8 cellular contexts compared by ENCODE assay signal in the genomic region with DNA sequence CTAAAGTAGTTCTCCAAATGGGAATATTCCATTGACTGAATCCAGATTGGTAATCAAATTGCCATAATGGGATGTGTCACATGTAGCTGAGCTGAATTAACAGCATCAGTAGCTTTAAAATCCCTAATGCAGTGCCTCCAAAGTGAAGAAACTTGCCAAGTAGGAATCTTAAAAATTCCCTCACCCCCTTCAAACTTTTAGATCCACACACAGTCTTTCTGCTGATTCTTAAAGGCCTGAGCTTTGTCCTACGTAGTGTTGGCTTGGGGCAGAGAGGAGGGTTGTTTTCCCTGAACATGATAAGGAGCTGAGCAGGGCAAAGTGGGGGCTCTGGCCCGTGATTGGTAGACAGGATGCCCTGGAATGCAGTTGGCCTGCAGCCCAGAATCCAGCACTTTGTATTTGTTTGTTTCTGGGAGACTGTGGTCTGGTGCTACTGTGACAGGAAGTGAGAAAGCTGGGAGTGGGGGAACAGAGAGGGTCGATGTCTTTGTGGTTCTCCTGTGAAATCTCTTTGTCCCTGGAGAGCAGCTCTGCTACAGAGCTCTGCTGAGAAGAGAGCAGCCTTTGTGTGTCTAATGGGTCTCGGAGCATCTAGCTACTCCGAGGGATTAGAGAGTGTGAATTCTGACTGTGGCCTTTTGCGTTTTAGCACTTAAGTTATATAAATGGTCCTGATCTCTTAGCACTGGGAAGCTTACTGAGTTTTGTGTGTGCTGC. TPM values are rescaled to one million over a fixed set of nuclear protein-coding genes. Genes with fewer than 3 reads are reported as not detected.
DNase-seq lines count a peak whose midpoint lies in the region; ATAC-seq and TF ChIP-seq lines count a peak whose summit lies in the region.

No MANE protein-coding gene starts in this region.

- H3K4me3 ChIP-seq in PC-3 (ENCODE audit: low read length) (peak overlapping the region; percentile 60), mesendoderm (ENCODE audit: low read length) (no peak overlapping the region), upper lobe of right lung (peak overlapping the region; percentile 14)

- peaks cover 18% of the 10 kb centered on the region for H3F3A ChIP-seq in PC-3 (ENCODE audit: low read length, unreplicated experiment)

- H3K4me3 Mint-ChIP-seq in endothelial cell (ENCODE audit: unreplicated experiment), result peak overlapping the region; percentile 77

- H2BK5ac ChIP-seq in mesendoderm (ENCODE audit: low read length), result peak overlapping the region; percentile 52

- ATAC-seq in PC-3 (peak; percentile 80), upper lobe of right lung (peak; percentile 90), GM21528 (IDR thresholded peaks at IDR 0.05; ENCODE audit: low FRiP score, unreplicated experiment) (no peak)

- no peak overlapping the region for H3K23ac ChIP-seq in mesendoderm (ENCODE audit: low read length)

- no peaks in the 10 kb centered on the region for H3K9me3 Mint-ChIP-seq in endothelial cell (ENCODE audit: unreplicated experiment)

- peaks cover 18% of the 10 kb centered on the region; the same call in 1 of the 2 replicates for H4K20me1 ChIP-seq in PC-3 (ENCODE audit: low read length)

- no peak overlapping the region for H2AFZ ChIP-seq in PC-3 (ENCODE audit: low read length)

- H3K27ac ChIP-seq in PC-3 (ENCODE audit: low read length) (peak overlapping the region; percentile 96), mesendoderm (ENCODE audit: low read depth, low read length) (peak overlapping the region; percentile 92), upper lobe of right lung (peak overlapping the region; percentile 89)

- TF ChIP-seq CTCF in PC-3 (conservative IDR thresholded peaks at IDR 0.05; ENCODE audit: low read depth, low read length) (no peak), endothelial cell (IDR thresholded peaks at IDR 0.05; ENCODE audit: unreplicated experiment) (no peak), upper lobe of right lung (IDR thresholded peaks at IDR 0.05) (no peak)

- POLR2A ChIA-PET in PC-3 (lab: Charles Lee; ENCODE audit: unreplicated experiment), result interaction anchor here (0.5 to 1.9 kb wide), 5 partner anchors 14 to 57 kb away, joined by 3 to 39 read pairs (median 8); a partner anchor contains a TSS

- BruUV-seq in PC-3 (replicated peaks; lab: Mats Ljungman, UMichigan), result no TSS peak

- intact Hi-C loops in PC-3 (cut with micrococcal nuclease), result loop anchor here (1.0 kb wide), 3 partner anchors 15 to 21 kb away; a partner anchor contains a TSS
- intact Hi-C loops in upper lobe of right lung (cut with DNase I), result no loop called here

- H3K4me1 Mint-ChIP-seq in endothelial cell (ENCODE audit: unreplicated experiment), result peaks cover 87% of the 10 kb centered on the region

- peaks cover 24% of the 10 kb centered on the region for H3K36me3 Mint-ChIP-seq in endothelial cell (ENCODE audit: low read depth, unreplicated experiment)

- H3K4me2 ChIP-seq in PC-3 (ENCODE audit: low read length) (peak overlapping the region; percentile 89), mesendoderm (ENCODE audit: low read length) (no peak overlapping the region)

- no peak overlapping the region for H2BK15ac ChIP-seq in mesendoderm (replicated peaks; ENCODE audit: low read depth)

- H3K56ac ChIP-seq in mesendoderm (ENCODE audit: low read length), result peak overlapping the region; percentile 79

- peaks cover 9% of the 10 kb centered on the region; the same call in 1 of the 2 replicates for H3K36me3 ChIP-seq in PC-3 (ENCODE audit: low read depth, low read length)
- no peaks in the 10 kb centered on the region for H3K36me3 ChIP-seq in mesendoderm (ENCODE audit: control insufficient read depth, insufficient read depth, low read length)
- no peaks in the 10 kb centered on the region for H3K36me3 ChIP-seq in upper lobe of right lung

- H3K27me3 ChIP-seq in PC-3 (ENCODE audit: low read length), result no peaks in the 10 kb centered on the region
- no peaks in the 10 kb centered on the region for H3K27me3 ChIP-seq in mesendoderm (ENCODE audit: insufficient read depth, low read length, poor library complexity)
- no peaks in the 10 kb centered on the region for H3K27me3 ChIP-seq in upper lobe of right lung

- no CpG with 5 or more reads among the region's 6 CpGs for WGBS in mesendoderm (ENCODE audit: extremely low coverage, insufficient coverage, low lambda C conversion rate)

- H3K9me2 ChIP-seq in PC-3 (replicated peaks; ENCODE audit: low read length), result no peaks in the 10 kb centered on the region

- DNase-seq in H4 (ENCODE audit: low spot score), result peak; percentile 98
- peak; percentile 99 for DNase-seq in PC-3
- DNase-seq in endothelial cell (ENCODE audit: low spot score), result peak; percentile 76
- peak; percentile 99 for DNase-seq in mesendoderm
- DNase-seq in upper lobe of right lung, result peak; percentile 92
- DNase-seq in activated T-cell treated with anti-CD3 and anti-CD28 coated beads, Interleukin-2, amount 50 U/mL, for 48 hours, result no peak
- no peak for DNase-seq in activated T-cell treated with anti-CD3 and anti-CD28 coated beads, Interleukin-2, amount 50 U/mL, for 1 hour

- no peak overlapping the region for H3K4ac ChIP-seq in mesendoderm (ENCODE audit: low read depth, low read length)

- H3K4me1 ChIP-seq in PC-3 (ENCODE audit: insufficient read depth, low read length) (peaks cover 89% of the 10 kb centered on the region), mesendoderm (ENCODE audit: control insufficient read depth, low read depth, low read length) (peaks cover 40% of the 10 kb centered on the region), upper lobe of right lung (peaks cover 95% of the 10 kb centered on the region)

- no peak overlapping the region for H4K5ac ChIP-seq in mesendoderm (ENCODE audit: low read length)

- H2AK5ac ChIP-seq in mesendoderm (ENCODE audit: low read length), result no peak overlapping the region

- CTCF ChIA-PET in PC-3 (lab: Charles Lee), result interaction anchor here (0.6 to 2.3 kb wide), 5 partner anchors 16 to 27 kb away, joined by 3 to 49 read pairs (median 6); a partner anchor contains a TSS

- H3K18ac ChIP-seq in mesendoderm (ENCODE audit: low read length), result peak overlapping the region; percentile 61

- peaks cover 99% of the 10 kb centered on the region for H3K79me2 ChIP-seq in PC-3 (ENCODE audit: low read length)
- peaks cover 68% of the 10 kb centered on the region for H3K79me2 ChIP-seq in mesendoderm (ENCODE audit: control insufficient read depth, insufficient read depth, low read length)

- H3K9ac ChIP-seq in PC-3 (ENCODE audit: low read length), result peak overlapping the region; percentile 76
- peak overlapping the region; percentile 63 for H3K9ac ChIP-seq in mesendoderm (ENCODE audit: low read length)

- peak overlapping the region; percentile 100 for H3K27ac Mint-ChIP-seq in endothelial cell (ENCODE audit: unreplicated experiment)

- H3K27me3 Mint-ChIP-seq in endothelial cell (ENCODE audit: unreplicated experiment), result peaks cover 28% of the 10 kb centered on the region

- no peak overlapping the region for H4K8ac ChIP-seq in mesendoderm (ENCODE audit: low read depth, low read length)

- H3K79me1 ChIP-seq in mesendoderm (ENCODE audit: low read length), result no peaks in the 10 kb centered on the region

- peak overlapping the region; percentile 7 for H2BK120ac ChIP-seq in mesendoderm (ENCODE audit: low read depth, low read length)

- H3K9me3 ChIP-seq in PC-3 (ENCODE audit: low read length) (no peaks in the 10 kb centered on the region), upper lobe of right lung (no peaks in the 10 kb centered on the region)

RNA-seq across cellular contexts. Expression of a gene that starts 16.9 kb away (rescaled TPM):
- total RNA-seq in H4 (2014; rRNA removed; shearing (Covaris generic)), result 50.0 and 56.3 TPM in 2 replicates
- total RNA-seq in PC-3 (2014; rRNA removed), result 117 and 121 TPM in 2 replicates
- total RNA-seq in endothelial cell (ENCODE audit: unreplicated experiment), result 350 TPM
- polyA plus RNA-seq in mesendoderm (2013, experiment 1 of 2), result 105 TPM
- polyA plus RNA-seq in mesendoderm (2013, experiment 2 of 2), result 102 TPM
- total RNA-seq in upper lobe of right lung, result 245 TPM

RNA-seq across cellular contexts. Expression of a gene that starts 26.9 kb away (rescaled TPM):
- not detected in 2 replicates for total RNA-seq in H4 (2014; rRNA removed; shearing (Covaris generic))
- total RNA-seq in PC-3 (2014; rRNA removed), result not detected in 2 replicates
- total RNA-seq in endothelial cell (ENCODE audit: unreplicated experiment), result not detected
- polyA plus RNA-seq in mesendoderm (2013, experiment 1 of 2), result 0.01 TPM
- polyA plus RNA-seq in mesendoderm (2013, experiment 2 of 2), result not detected
- not detected for total RNA-seq in upper lobe of right lung

RNA-seq across cellular contexts. Expression of a gene that starts 37.2 kb away (rescaled TPM):
- total RNA-seq in H4 (2014; rRNA removed; shearing (Covaris generic)), result 218 and 298 TPM in 2 replicates
- total RNA-seq in PC-3 (2014; rRNA removed), result 306 and 353 TPM in 2 replicates
- 210 TPM for total RNA-seq in endothelial cell (ENCODE audit: unreplicated experiment)
- 373 TPM for polyA plus RNA-seq in mesendoderm (2013, experiment 1 of 2)
- polyA plus RNA-seq in mesendoderm (2013, experiment 2 of 2), result 375 TPM
- 103 TPM for total RNA-seq in upper lobe of right lung

Comparison
In these comparisons a context has a peak if more than half of its experiments do, and no peak if none do; other contexts are left out.
1. DNase-seq: peak in H4 (single experiment), PC-3 (single experiment), endothelial cell (single experiment), mesendoderm (single experiment) and upper lobe of right lung (single experiment); none in activated T-cell treated with anti-CD3 and anti-CD28 coated beads, Interleukin-2, amount 50 U/mL, for 48 hours (0 of 2) and activated T-cell treated with anti-CD3 and anti-CD28 coated beads, Interleukin-2, amount 50 U/mL, for 1 hour (single experiment).
2. Peak in every context shown above with its lines, with median percentiles within 50 percentile points of each other: H3K27ac ChIP-seq.